In the genomic region with DNA sequence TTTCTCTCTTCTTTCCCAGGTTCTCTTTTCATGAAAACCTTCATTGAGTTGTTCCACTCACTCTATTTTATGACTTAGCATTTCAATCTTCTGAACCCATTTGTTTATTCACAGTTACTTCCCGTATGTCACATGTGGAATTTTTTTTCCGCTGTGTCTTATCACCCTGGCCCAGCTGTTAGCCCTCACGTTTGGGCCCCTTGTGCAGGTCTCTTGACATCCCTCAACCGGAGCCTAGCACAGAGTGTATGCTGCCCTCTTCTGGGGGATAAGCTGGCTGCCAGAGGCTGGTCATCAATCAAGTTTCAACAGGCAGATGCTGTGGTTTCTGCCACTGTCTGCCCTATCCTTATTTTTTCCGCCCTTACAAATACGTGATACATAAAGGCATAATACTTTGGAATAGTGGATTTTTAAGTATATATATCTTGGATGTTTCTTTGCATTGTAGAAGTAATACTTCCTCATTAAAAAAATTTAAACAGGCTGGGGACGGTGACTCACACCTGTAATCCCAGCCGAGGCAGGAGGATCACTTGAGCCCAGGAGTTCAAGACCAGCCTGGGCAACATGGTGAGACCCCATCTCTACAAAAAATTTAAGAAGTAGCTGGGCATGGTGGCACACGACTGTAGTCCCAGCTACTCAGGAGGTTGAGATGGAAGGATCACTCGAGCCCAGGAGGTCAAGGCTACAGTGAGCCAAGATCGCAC, we compare ENCODE assay signal across 8 cellular contexts. TPM values are rescaled to one million over a fixed set of nuclear protein-coding genes. Genes with fewer than 3 reads are reported as not detected.
DNase-seq lines count a peak whose midpoint lies in the region; ATAC-seq and TF ChIP-seq lines count a peak whose summit lies in the region.
"Had no signal": no experiment of that assay in that cellular context is flagged by ENCODE, and none has a peak within 500 bp of the region (broad histone marks: within the 10 kb centered on the region; RNA-seq: fewer than 3 reads in every experiment).

No MANE protein-coding gene starts in this region.

- H3K36me3 Mint-ChIP-seq in WTC11: peaks cover 19% of the 10 kb centered on the region

- H3K27ac Mint-ChIP-seq in WTC11: 0 out of 2 replicates have a peak overlapping the region, but pooled peaks have one; percentile 7

- TF ChIP-seq CTCF in GM12865 (IDR thresholded peaks at IDR 0.05; ENCODE audit: insufficient read depth, low read depth, low read length, missing control alignments) (peak; percentile 61), WTC11 (IDR thresholded peaks at IDR 0.05) (peak; percentile 47), fibroblast of mammary gland (conservative IDR thresholded peaks at IDR 0.05; ENCODE audit: control insufficient read depth, insufficient read depth, low read depth, low read length) (peak; percentile 61)

- DNase-seq in GM12865 (ENCODE audit: low read depth) (peak; percentile 66), MV-4-11 (lab: John Stamatoyannopoulos, UW) (peak; percentile 72), WTC11 (ENCODE audit: low spot score) (peak; percentile 61), fibroblast of mammary gland (ENCODE audit: low read depth) (peak; percentile 47), pons (ENCODE audit: low spot score) (peak; percentile 57)

- CTCF ChIA-PET in WTC11 (lab: Charles Lee): interaction anchor here (0.5 to 2.7 kb wide), 29 partner anchors 9 to 334 kb away, joined by 3 to 35 read pairs (median 3); partner anchors contain the start of genes PIM1, TBC1D22B and TMEM217

- POLR2A ChIA-PET in WTC11 (lab: Charles Lee): interaction anchor here (0.6 kb wide), 1 partner anchor 11 kb away, joined by 3 read pairs; no protein-coding TSS in a partner anchor

- H3K4me1 Mint-ChIP-seq in WTC11: no peaks in the 10 kb centered on the region

- H3K27me3 Mint-ChIP-seq in WTC11 (ENCODE audit: low read depth): no peaks in the 10 kb centered on the region

- ATAC-seq in WTC11 (peak; percentile 97), GM21447 (IDR thresholded peaks at IDR 0.05; ENCODE audit: unreplicated experiment) (no peak), GM19467 (IDR thresholded peaks at IDR 0.05; ENCODE audit: unreplicated experiment) (no peak)

- H3K4me3 Mint-ChIP-seq in WTC11: no peak overlapping the region

- H3K4me3 ChIP-seq in GM12865 (ENCODE audit: low read depth, low read length) (no peak overlapping the region), fibroblast of mammary gland (ENCODE audit: control insufficient read depth, low read depth, low read length) (no peak overlapping the region)
- H3K4me3 ChIP-seq: skin epidermis had no signal

- no peaks in the 10 kb centered on the region for H3K9me3 Mint-ChIP-seq in WTC11

TF ChIP-seq in WTC11, 78 proteins besides CTCF, POLR2A, EP300 and RAD21:
- TF ChIP-seq, protein P1, sequence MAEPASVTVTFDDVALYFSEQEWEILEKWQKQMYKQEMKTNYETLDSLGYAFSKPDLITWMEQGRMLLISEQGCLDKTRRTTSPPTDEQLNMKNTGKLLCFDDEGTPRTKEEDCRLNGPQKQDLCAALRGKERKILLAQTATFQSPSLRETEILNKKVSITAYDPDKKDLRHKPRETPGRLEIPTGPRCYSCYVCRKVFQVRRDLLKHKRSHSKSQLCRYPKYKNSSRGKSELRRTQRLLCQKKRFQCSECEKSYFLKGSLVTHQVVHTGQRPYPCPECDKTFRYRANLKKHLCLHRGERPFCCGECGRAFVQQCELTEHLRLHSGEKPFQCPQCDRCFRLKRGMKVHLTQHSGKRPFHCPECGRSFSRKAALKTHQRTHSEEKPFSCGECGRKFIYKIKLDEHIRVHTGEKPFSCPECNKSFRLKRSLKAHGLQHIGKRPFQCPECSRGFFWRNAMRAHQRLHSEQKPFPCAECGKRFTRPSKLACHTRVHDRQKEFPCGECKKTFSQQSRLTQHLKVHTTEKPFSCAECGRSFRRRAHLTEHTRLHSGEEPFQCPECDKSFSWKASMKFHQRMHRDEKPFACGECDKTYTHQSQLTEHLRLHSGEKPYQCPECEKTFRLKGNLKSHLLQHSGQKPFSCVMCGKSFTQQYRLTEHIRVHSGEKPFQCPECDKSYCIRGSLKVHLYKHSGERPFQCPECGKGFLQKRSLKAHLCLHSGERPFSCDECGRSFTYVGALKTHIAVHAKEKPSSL (CRISPR knock-in tag; conservative IDR thresholded peaks at IDR 0.05): no peak
- no peak for TF ChIP-seq ZBTB21 (CRISPR knock-in tag; IDR thresholded peaks at IDR 0.05; ENCODE audit: borderline replicate concordance)
- no peak for TF ChIP-seq ETV6 (CRISPR knock-in tag; IDR thresholded peaks at IDR 0.05)
- TF ChIP-seq ELF4 (CRISPR knock-in tag; IDR thresholded peaks at IDR 0.05; ENCODE audit: low read depth): no peak
- TF ChIP-seq E2F5 (CRISPR knock-in tag; IDR thresholded peaks at IDR 0.05): no peak
- no peak for TF ChIP-seq ZNF317 (CRISPR knock-in tag; IDR thresholded peaks at IDR 0.05; ENCODE audit: borderline replicate concordance, low read depth)
- no peak for TF ChIP-seq ARID4B (CRISPR knock-in tag; IDR thresholded peaks at IDR 0.05; ENCODE audit: borderline replicate concordance)
- no peak for TF ChIP-seq RORB (CRISPR knock-in tag; IDR thresholded peaks at IDR 0.05)
- TF ChIP-seq ZNF396 (CRISPR knock-in tag; IDR thresholded peaks at IDR 0.05; ENCODE audit: borderline replicate concordance): no peak
- no peak for TF ChIP-seq JUN (CRISPR knock-in tag; IDR thresholded peaks at IDR 0.05)
- TF ChIP-seq SMAD3 (CRISPR knock-in tag; IDR thresholded peaks at IDR 0.05; ENCODE audit: borderline replicate concordance): no peak
- no peak for TF ChIP-seq CREM (CRISPR knock-in tag; IDR thresholded peaks at IDR 0.05)
- TF ChIP-seq, protein P2, sequence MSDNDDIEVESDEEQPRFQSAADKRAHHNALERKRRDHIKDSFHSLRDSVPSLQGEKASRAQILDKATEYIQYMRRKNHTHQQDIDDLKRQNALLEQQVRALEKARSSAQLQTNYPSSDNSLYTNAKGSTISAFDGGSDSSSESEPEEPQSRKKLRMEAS (CRISPR knock-in tag; IDR thresholded peaks at IDR 0.05): no peak
- no peak for TF ChIP-seq ZNF232 (CRISPR knock-in tag; IDR thresholded peaks at IDR 0.05)
- no peak for TF ChIP-seq CREB1 (CRISPR knock-in tag; IDR thresholded peaks at IDR 0.05)
- TF ChIP-seq MLX (CRISPR knock-in tag; IDR thresholded peaks at IDR 0.05): no peak
- TF ChIP-seq NFYB (CRISPR knock-in tag; conservative IDR thresholded peaks at IDR 0.05; ENCODE audit: low read depth): no peak
- TF ChIP-seq ZBTB43 (CRISPR knock-in tag; IDR thresholded peaks at IDR 0.05): no peak
- TF ChIP-seq EMX1 (CRISPR knock-in tag; IDR thresholded peaks at IDR 0.05): no peak

RNA-seq across cellular contexts. Expression of gene RNF8, which starts 38.8 kb away (rescaled TPM):
- total RNA-seq in WTC11 (2021): 33.1 to 35.9 TPM (median 33.3 TPM) in 3 replicates

RNA-seq across cellular contexts. Expression of gene TMEM217, which starts 57.0 kb away (rescaled TPM):
- 0.55 to 0.99 TPM (median 0.61 TPM) in 3 replicates for total RNA-seq in WTC11 (2021)

RNA-seq across cellular contexts. Expression of gene TBC1D22B, which starts 57.4 kb away (rescaled TPM):
- total RNA-seq in WTC11 (2021): 16.4 to 18.7 TPM (median 16.7 TPM) in 3 replicates
